ENCODE assay signal across 26 cellular contexts in genomic region chr6:153401751-153402150, GRCh38.
"Had no signal": no experiment of that assay in that cellular context is flagged by ENCODE, and none has a peak within 500 bp of the region (broad histone marks: within the 10 kb centered on the region; RNA-seq: fewer than 3 reads in every experiment).

No MANE protein-coding gene starts in this region.

- H3K4me1 ChIP-seq: esophagus muscularis mucosa, foreskin keratinocyte, heart right ventricle, lower lobe of right lung, spleen, tibial nerve had no signal

- ATAC-seq: activated T-helper 17 cell treated with anti-CD3 and anti-CD28 coated beads, Interleukin-2, amount 50 U/mL, for 72 hours; foreskin keratinocyte; heart right ventricle; left lobe of liver; lower lobe of right lung; natural killer cell; right cardiac atrium; WTC11 had no signal

- H3K4me3 ChIP-seq: esophagus muscularis mucosa, heart right ventricle, lower lobe of right lung, spleen, tibial nerve had no signal

- H3K27me3 ChIP-seq: brain microvascular endothelial cell, esophagus muscularis mucosa, foreskin keratinocyte, heart right ventricle, spleen, tibial nerve had no signal

- H3K9me3 ChIP-seq: esophagus muscularis mucosa, lower lobe of right lung had no signal

- FAIRE-seq: astrocyte had no signal

- H3K27ac ChIP-seq: brain microvascular endothelial cell, esophagus muscularis mucosa, foreskin keratinocyte, heart right ventricle, lower lobe of right lung, spleen, tibial nerve had no signal

- H3K36me3 ChIP-seq: brain microvascular endothelial cell, esophagus muscularis mucosa, heart right ventricle, lower lobe of right lung, spleen, tibial nerve had no signal

- DNase-seq: activated CD4-positive, alpha-beta memory T cell treated with anti-CD3 and anti-CD28 coated beads, Interleukin-2, amount 10 ng/mL, durations not matched to agents 7 days and 5 days; activated CD4-positive, alpha-beta T cell treated with anti-CD3 and anti-CD28 coated beads for 1 hour; activated CD4-positive, alpha-beta T cell treated with anti-CD3 and anti-CD28 coated beads, Interleukin-2, amount 10 ng/mL, durations not matched to agents 7 days and 5 days; activated CD8-positive, alpha-beta memory T cell treated with anti-CD3 and anti-CD28 coated beads, Interleukin-2, amount 50 U/mL, for 48 hours; activated gamma-delta T cell treated with Interleukin-2 at 50 U/mL for 16 hours; activated naive CD4-positive, alpha-beta T cell treated with anti-CD3 and anti-CD28 coated beads, Interleukin-2, amount 50 U/mL, for 16 hours; activated T-cell treated with anti-CD3 and anti-CD28 coated beads, Interleukin-2, amount 50 U/mL, for 24 hours; amniotic stem cell; brain microvascular endothelial cell; endodermal cell; foreskin keratinocyte; heart right ventricle; kidney glomerular epithelial cell; lower lobe of right lung; mesendoderm; natural killer cell; posterior cingulate gyrus; right cardiac atrium; spleen; stimulated activated naive CD4-positive, alpha-beta T cell had no signal
